Comparison of ENCODE assay signal across 30 cellular contexts in the genomic region with DNA sequence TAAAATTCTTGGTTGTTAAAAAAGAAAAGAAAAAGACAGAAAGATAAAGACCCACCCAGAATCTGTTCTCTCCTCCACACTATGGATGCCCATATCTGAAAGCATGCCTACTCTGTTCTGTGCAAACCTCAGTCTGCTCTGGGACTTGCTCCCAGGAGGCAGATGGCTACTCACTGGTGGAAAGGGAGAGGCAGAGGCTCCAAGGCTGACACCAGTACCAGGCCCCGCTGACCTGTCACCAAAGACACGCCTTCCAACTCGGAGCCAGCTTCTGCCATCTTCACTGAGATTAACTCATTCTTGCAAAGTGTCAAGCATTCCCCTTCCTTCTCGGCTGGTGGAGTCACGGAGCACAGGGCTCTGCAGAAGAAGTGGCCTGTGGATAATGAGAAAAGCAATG.
"Had no signal": no experiment of that assay in that cellular context is flagged by ENCODE, and none has a peak within 500 bp of the region (broad histone marks: within the 10 kb centered on the region; RNA-seq: fewer than 3 reads in every experiment).

No MANE protein-coding gene starts in this region.

- H3K27me3 ChIP-seq: brain microvascular endothelial cell, gastroesophageal sphincter, hepatocyte, pancreas, testis, uterus had no signal

- H3K36me3 Mint-ChIP-seq: activated CD4-positive, alpha-beta memory T cell treated with anti-CD3 and anti-CD28 coated beads for 36 hours; activated naive CD4-positive, alpha-beta T cell treated with anti-CD3 and anti-CD28 coated beads, Interleukin-2, amount 10 ng/mL, durations not matched to agents 7 days and 5 days had no signal

- H3K9me3 ChIP-seq: gastroesophageal sphincter, mucosa of descending colon, pancreas, psoas muscle, testis, uterus had no signal

- H3K4me3 ChIP-seq: gastroesophageal sphincter, hepatocyte, mucosa of descending colon, pancreas, psoas muscle, smooth muscle cell, testis, uterus had no signal

- FAIRE-seq: astrocyte, colon, kidney, pancreas had no signal

- H3K9me3 Mint-ChIP-seq: activated CD4-positive, alpha-beta memory T cell treated with anti-CD3 and anti-CD28 coated beads for 36 hours; activated CD4-positive, alpha-beta T cell treated with anti-CD3 and anti-CD28 coated beads, Interleukin-2, amount 10 ng/mL, durations not matched to agents 24 days and 14 days; activated naive CD4-positive, alpha-beta T cell treated with anti-CD3 and anti-CD28 coated beads, Interleukin-2, amount 10 ng/mL, durations not matched to agents 7 days and 5 days; activated T-cell treated with anti-CD3 and anti-CD28 coated beads, Interleukin-2, amount 50 U/mL, for 24 hours; nephron progenitor cell; T-helper 1 cell treated with Interleukin-12 subunit alpha and Interleukin-12 subunit beta and Interleukin-4 antibody, amounts not matched to agents 30 μg/mL and 1 μg/mL, for 36 hours had no signal

- H3K4me3 Mint-ChIP-seq: activated CD4-positive, alpha-beta memory T cell treated with anti-CD3 and anti-CD28 coated beads for 36 hours; activated CD4-positive, alpha-beta T cell treated with anti-CD3 and anti-CD28 coated beads, Interleukin-2, amount 10 ng/mL, durations not matched to agents 24 days and 14 days; activated naive CD4-positive, alpha-beta T cell treated with anti-CD3 and anti-CD28 coated beads, Interleukin-2, amount 10 ng/mL, durations not matched to agents 7 days and 5 days; activated T-cell treated with anti-CD3 and anti-CD28 coated beads, Interleukin-2, amount 50 U/mL, for 24 hours; nephron progenitor cell; T-helper 1 cell treated with Interleukin-12 subunit alpha and Interleukin-12 subunit beta and Interleukin-4 antibody, amounts not matched to agents 30 μg/mL and 1 μg/mL, for 36 hours had no signal

- ATAC-seq: gastroesophageal sphincter, mucosa of descending colon, pancreas, psoas muscle had no signal

- DNase-seq: activated CD4-positive, alpha-beta memory T cell treated with anti-CD3 and anti-CD28 coated beads for 36 hours; activated CD4-positive, alpha-beta T cell treated with anti-CD3 and anti-CD28 coated beads, Interleukin-2, amount 10 ng/mL, durations not matched to agents 24 days and 14 days; activated CD4-positive, CD25-positive, alpha-beta regulatory T cell treated with anti-CD3 and anti-CD28 coated beads, Interleukin-2, amount 50 U/mL, for 72 hours; activated CD8-positive, alpha-beta memory T cell treated with anti-CD3 and anti-CD28 coated beads, Interleukin-2, amount 50 U/mL, for 4 hours; activated gamma-delta T cell; activated naive CD4-positive, alpha-beta T cell treated with anti-CD3 and anti-CD28 coated beads, Interleukin-2, amount 10 ng/mL, durations not matched to agents 7 days and 5 days; activated T-cell treated with anti-CD3 and anti-CD28 coated beads, Interleukin-2, amount 50 U/mL, for 24 hours; amniotic stem cell; brain microvascular endothelial cell; dermis blood vessel endothelial cell; effector CD8-positive, alpha-beta T cell; kidney; mucosa of descending colon; nephron progenitor cell; pancreas; psoas muscle; stimulated activated CD4-positive, alpha-beta T cell treated with anti-CD3 and anti-CD28 coated beads, Interleukin-2, amount 100 ng/mL, for 24 hours; stimulated activated naive CD4-positive, alpha-beta T cell; SW 1271; T-helper 9 cell; testis; trophoblast cell; uterus; WERI-Rb-1 had no signal

- H3K4me1 ChIP-seq: gastroesophageal sphincter, uterus had no signal

- H3K36me3 ChIP-seq: brain microvascular endothelial cell, gastroesophageal sphincter, pancreas, uterus, WERI-Rb-1 had no signal

- H3K27ac Mint-ChIP-seq: activated CD4-positive, alpha-beta memory T cell treated with anti-CD3 and anti-CD28 coated beads for 36 hours; activated CD4-positive, alpha-beta T cell treated with anti-CD3 and anti-CD28 coated beads, Interleukin-2, amount 10 ng/mL, durations not matched to agents 24 days and 14 days; activated naive CD4-positive, alpha-beta T cell treated with anti-CD3 and anti-CD28 coated beads, Interleukin-2, amount 10 ng/mL, durations not matched to agents 7 days and 5 days; activated T-cell treated with anti-CD3 and anti-CD28 coated beads, Interleukin-2, amount 50 U/mL, for 24 hours; nephron progenitor cell; T-helper 1 cell treated with Interleukin-12 subunit alpha and Interleukin-12 subunit beta and Interleukin-4 antibody, amounts not matched to agents 30 μg/mL and 1 μg/mL, for 36 hours had no signal

- H3K27ac ChIP-seq: brain microvascular endothelial cell, gastroesophageal sphincter, hepatocyte, pancreas, psoas muscle, testis, uterus, WERI-Rb-1 had no signal

- H3K4me1 Mint-ChIP-seq: nephron progenitor cell had no signal
